ENCODE assay signal across 12 cellular contexts in genomic region chr6:157434349-157435016, GRCh38. TPM values are rescaled to one million over a fixed set of nuclear protein-coding genes. Genes with fewer than 3 reads are reported as not detected.
DNase-seq lines count a peak whose midpoint lies in the region; TF ChIP-seq lines count a peak whose summit lies in the region.
"Had no signal": no experiment of that assay in that cellular context is flagged by ENCODE, and none has a peak within 500 bp of the region (broad histone marks: within the 10 kb centered on the region; RNA-seq: fewer than 3 reads in every experiment).

No MANE protein-coding gene starts in this region.

- peak; percentile 39 to 63 for DNase-seq in breast epithelium (ENCODE audit: low spot score in 2 of 2)
- no peak for DNase-seq in MCF 10A (ENCODE audit: unreplicated experiment)
- peak in 31 of 51 donors; percentile 15 to 69 (median 34) for DNase-seq in hypothalamus (lab: John Stamatoyannopoulos, UW)
- DNase-seq in pons (ENCODE audit: low spot score) = peak; percentile 92
- no peak for DNase-seq in activated naive CD4-positive, alpha-beta T cell treated with anti-CD3 and anti-CD28 coated beads for 36 hours
- DNase-seq in NOMO-1 (lab: John Stamatoyannopoulos, UW; ENCODE audit: unreplicated experiment in 2 of 2) = no peak
- no peak for DNase-seq in NCI-H1105 (lab: John Stamatoyannopoulos, UW)
- DNase-seq in activated naive CD4-positive, alpha-beta T cell (lab: John Stamatoyannopoulos, UW) = no peak
- DNase-seq: activated CD4-positive, alpha-beta T cell treated with anti-CD3 and anti-CD28 coated beads, Interleukin-2, amount 10 ng/mL, durations not matched to agents 7 days and 5 days; COR-L47; NCI-H345 had no signal

- no peaks in the 10 kb centered on the region for H3K27me3 ChIP-seq in breast epithelium

- POLR2A ChIA-PET in MCF 10A (lab: Yijun Ruan, JAX) = no interaction called here

- TF ChIP-seq CTCF in breast epithelium (IDR thresholded peaks at IDR 0.05) (no peak), MCF 10A (IDR thresholded peaks at IDR 0.05; ENCODE audit: unreplicated experiment) (no peak)

- no peaks in the 10 kb centered on the region for H3K36me3 ChIP-seq in breast epithelium

- intact Hi-C loops in breast epithelium (cut with DNase I; ENCODE audit: low total_unique reads) = no loop called here
- intact Hi-C loops in MCF 10A (cut with micrococcal nuclease) = no loop called here
- intact Hi-C loops in activated naive CD4-positive, alpha-beta T cell treated with anti-CD3 and anti-CD28 coated beads for 36 hours (cut with micrococcal nuclease) = no loop called here

- H3K27ac ChIP-seq in breast epithelium = peak overlapping the region; percentile 20 to 58
- H3K27ac ChIP-seq: 22Rv1 had no signal

- CTCF ChIA-PET in MCF 10A (lab: Yijun Ruan, JAX) = no interaction called here
- CTCF ChIA-PET in activated naive CD4-positive, alpha-beta T cell treated with anti-CD3 and anti-CD28 coated beads for 36 hours (lab: Charles Lee) = no interaction called here

- H3K9me3 ChIP-seq in breast epithelium = no peaks in the 10 kb centered on the region

- H3K4me1 Mint-ChIP-seq in MCF 10A (ENCODE audit: insufficient read depth, unreplicated experiment) = no peaks in the 10 kb centered on the region
- peaks cover 18% of the 10 kb centered on the region for H3K4me1 Mint-ChIP-seq in activated naive CD4-positive, alpha-beta T cell treated with anti-CD3 and anti-CD28 coated beads for 36 hours (ENCODE audit: low read depth)

- TF ChIP-seq POLR2A in breast epithelium (IDR thresholded peaks at IDR 0.05) = no peak

- no peaks in the 10 kb centered on the region for H3K36me3 Mint-ChIP-seq in MCF 10A (ENCODE audit: insufficient read depth, unreplicated experiment)
- H3K36me3 Mint-ChIP-seq in activated naive CD4-positive, alpha-beta T cell treated with anti-CD3 and anti-CD28 coated beads for 36 hours (ENCODE audit: low read depth) = no peaks in the 10 kb centered on the region

- H3K27me3 Mint-ChIP-seq in MCF 10A (ENCODE audit: insufficient read depth, unreplicated experiment) = no peaks in the 10 kb centered on the region
- peaks cover 3% of the 10 kb centered on the region for H3K27me3 Mint-ChIP-seq in activated naive CD4-positive, alpha-beta T cell treated with anti-CD3 and anti-CD28 coated beads for 36 hours (ENCODE audit: low read depth)
- H3K27me3 Mint-ChIP-seq: activated CD4-positive, alpha-beta T cell treated with anti-CD3 and anti-CD28 coated beads, Interleukin-2, amount 10 ng/mL, durations not matched to agents 7 days and 5 days had no signal

- no peak overlapping the region for H3K4me3 ChIP-seq in breast epithelium

- no peak overlapping the region for H3K4me3 Mint-ChIP-seq in MCF 10A (ENCODE audit: unreplicated experiment)
- H3K4me3 Mint-ChIP-seq in activated naive CD4-positive, alpha-beta T cell treated with anti-CD3 and anti-CD28 coated beads for 36 hours = no peak overlapping the region
- H3K4me3 Mint-ChIP-seq: activated CD4-positive, alpha-beta T cell treated with anti-CD3 and anti-CD28 coated beads, Interleukin-2, amount 10 ng/mL, durations not matched to agents 7 days and 5 days had no signal

- H3K4me1 ChIP-seq in breast epithelium = peaks cover 0 to 5% of the 10 kb centered on the region in 2 donors

- no peak overlapping the region for H3K27ac Mint-ChIP-seq in MCF 10A (ENCODE audit: low read depth, unreplicated experiment)
- H3K27ac Mint-ChIP-seq in activated naive CD4-positive, alpha-beta T cell treated with anti-CD3 and anti-CD28 coated beads for 36 hours = no peak overlapping the region
- H3K27ac Mint-ChIP-seq: activated CD4-positive, alpha-beta T cell treated with anti-CD3 and anti-CD28 coated beads, Interleukin-2, amount 10 ng/mL, durations not matched to agents 7 days and 5 days had no signal

- BruUV-seq in MCF 10A (replicated peaks; lab: Mats Ljungman, UMichigan) = no TSS peak

- H3K9me3 Mint-ChIP-seq in MCF 10A (ENCODE audit: unreplicated experiment) = no peaks in the 10 kb centered on the region
- H3K9me3 Mint-ChIP-seq in activated naive CD4-positive, alpha-beta T cell treated with anti-CD3 and anti-CD28 coated beads for 36 hours = no peaks in the 10 kb centered on the region
- H3K9me3 Mint-ChIP-seq: activated CD4-positive, alpha-beta T cell treated with anti-CD3 and anti-CD28 coated beads, Interleukin-2, amount 10 ng/mL, durations not matched to agents 7 days and 5 days had no signal

RNA-seq across cellular contexts. Expression of gene ZDHHC14, which starts 53.5 kb away (rescaled TPM):
- 1 to 10 TPM; 4.8 to 9.8 (median 8.5) TPM for total RNA-seq in breast epithelium
- total RNA-seq in MCF 10A (2022) = 3.2 and 4.6 TPM in 2 replicates
- total RNA-seq in activated naive CD4-positive, alpha-beta T cell treated with anti-CD3 and anti-CD28 coated beads for 36 hours = 1 to 10 TPM; 1.1 to 1.2 TPM

Comparison
In these comparisons a context has a peak if more than half of its experiments do, and no peak if none do; other contexts are left out.
1. DNase-seq: peak in breast epithelium (2 of 2), hypothalamus (31 of 51) and pons (single experiment); none in MCF 10A (single experiment), activated naive CD4-positive, alpha-beta T cell treated with anti-CD3 and anti-CD28 coated beads for 36 hours (single experiment), NOMO-1 (0 of 2), NCI-H1105 (single experiment) and activated naive CD4-positive, alpha-beta T cell (0 of 4).